ENCODE assay signal across 11 cellular contexts in genomic region chr15:74193305-74193718, GRCh38. TPM values are rescaled to one million over a fixed set of nuclear protein-coding genes. Genes with fewer than 3 reads are reported as not detected.
DNase-seq lines count a peak whose midpoint lies in the region; ATAC-seq, FAIRE-seq and TF ChIP-seq lines count a peak whose summit lies in the region.
"Had no signal": no experiment of that assay in that cellular context is flagged by ENCODE, and none has a peak within 500 bp of the region (broad histone marks: within the 10 kb centered on the region; RNA-seq: fewer than 3 reads in every experiment).

No MANE protein-coding gene starts in this region.

- H2AFZ ChIP-seq in GM23248 (no peak overlapping the region), endothelial cell of umbilical vein (ENCODE audit: low read depth, low read length) (no peak overlapping the region)

- 1 to 3% methylated on average over 4 of the region's 4 CpGs for WGBS in GM23248 (ENCODE audit: low coverage in 1 of 2, low lambda C conversion rate in 2 of 2, missing lambda C conversion rate in 2 of 2), 2 experiments
- WGBS in right lobe of liver (ENCODE audit: insufficient coverage, low coverage, low lambda C conversion rate, missing lambda C conversion rate), result 56% methylated on average over 2 of the region's 4 CpGs

- FAIRE-seq in endothelial cell of umbilical vein (lab: Jason Lieb, UNC), result no peak

- TF ChIP-seq CTCF in Panc1 (IDR thresholded peaks at IDR 0.05), result no peak
- TF ChIP-seq CTCF in endothelial cell of umbilical vein (IDR thresholded peaks at IDR 0.05; ENCODE audit: extremely low read depth in 1 of 2, insufficient read depth in 1 of 2, low read depth in 1 of 2, low read length in 2 of 2), result no peak
- no peak for TF ChIP-seq CTCF in GM13977 (IDR thresholded peaks at IDR 0.05; ENCODE audit: extremely low read depth, insufficient read depth, missing control alignments)
- TF ChIP-seq CTCF in right lobe of liver (IDR thresholded peaks at IDR 0.05), result no peak

- H3K27ac ChIP-seq in GM23248 (peak overlapping the region; percentile 76), Panc1 (ENCODE audit: low read length) (no peak overlapping the region), endothelial cell of umbilical vein (ENCODE audit: insufficient read depth, low read depth, low read length) (no peak overlapping the region), right lobe of liver (no peak overlapping the region)

- H3K79me2 ChIP-seq in GM23248 (ENCODE audit: insufficient read depth), result no peaks in the 10 kb centered on the region
- H3K79me2 ChIP-seq in endothelial cell of umbilical vein (ENCODE audit: control insufficient read depth, insufficient read depth, low read length), result no peaks in the 10 kb centered on the region

- H3K4me1 ChIP-seq in GM23248 (ENCODE audit: insufficient read depth), result peaks cover 34% of the 10 kb centered on the region
- H3K4me1 ChIP-seq in Panc1 (ENCODE audit: control insufficient read depth, insufficient read depth, low read length), result peaks cover 2% of the 10 kb centered on the region; the same call in 1 of the 2 replicates
- H3K4me1 ChIP-seq in endothelial cell of umbilical vein (ENCODE audit: control insufficient read depth, extremely low read depth, insufficient read depth, low read length), result no peaks in the 10 kb centered on the region
- H3K4me1 ChIP-seq in right lobe of liver, result no peaks in the 10 kb centered on the region

- no peak overlapping the region for H3K4me3 ChIP-seq in GM23248
- no peak overlapping the region for H3K4me3 ChIP-seq in Panc1 (ENCODE audit: low read depth in 2 of 2, low read length in 2 of 2)
- H3K4me3 ChIP-seq in endothelial cell of umbilical vein (replicated peaks in 1 of 3; ENCODE audit: insufficient read depth in 1 of 3, low read depth in 1 of 3, low read length in 3 of 3), result no peak overlapping the region
- H3K4me3 ChIP-seq in right lobe of liver, result no peak overlapping the region

- BruUV-seq in Panc1 (replicated peaks; lab: Mats Ljungman, UMichigan), result no TSS peak
- BruUV-seq in endothelial cell of umbilical vein (replicated peaks; lab: Mats Ljungman, UMichigan), result no TSS peak

- no peak for TF ChIP-seq POLR2A in endothelial cell of umbilical vein (IDR thresholded peaks at IDR 0.05; ENCODE audit: low read depth, low read length)
- no peak for TF ChIP-seq POLR2A in right lobe of liver (IDR thresholded peaks at IDR 0.05)

- H3K9ac ChIP-seq in GM23248, result peak overlapping the region; percentile 49; the same call in 1 of the 2 replicates
- H3K9ac ChIP-seq in endothelial cell of umbilical vein (replicated peaks; ENCODE audit: extremely low read depth, insufficient read depth, low read length), result no peak overlapping the region

- ATAC-seq in Panc1, result peak; percentile 74
- ATAC-seq in HG02852 (IDR thresholded peaks at IDR 0.05; ENCODE audit: unreplicated experiment), result no peak
- no peak for ATAC-seq in right lobe of liver
- ATAC-seq: naive thymus-derived CD8-positive, alpha-beta T cell had no signal

- no peak overlapping the region for H3K4me2 ChIP-seq in GM23248 (ENCODE audit: unreplicated experiment)
- H3K4me2 ChIP-seq in endothelial cell of umbilical vein (ENCODE audit: insufficient read depth, low read length), result no peak overlapping the region

- in situ Hi-C loops in GM23248 (cut with MboI), result no loop called here
- in situ Hi-C loops in Panc1 (cut with HindIII; ENCODE audit: low pct_unique_long_range_greater_than_20kb, low sequenced_read_pairs), result no loop called here
- in situ Hi-C loops in GM13977 (cut with MboI; ENCODE audit: low pct_unique_long_range_greater_than_20kb, low sequenced_read_pairs, unreplicated experiment), result no loop called here

- intact Hi-C loops in Panc1 (cut with micrococcal nuclease; ENCODE audit: unreplicated experiment) (no loop called here), endothelial cell of umbilical vein (cut with micrococcal nuclease) (no loop called here), right lobe of liver (cut with DNase I) (no loop called here)

- H3K9me3 ChIP-seq in GM23248 (ENCODE audit: low read depth), result no peaks in the 10 kb centered on the region
- H3K9me3 ChIP-seq in Panc1 (ENCODE audit: control insufficient read depth, insufficient read depth, low read depth, low read length), result no peaks in the 10 kb centered on the region
- no peaks in the 10 kb centered on the region for H3K9me3 ChIP-seq in endothelial cell of umbilical vein (replicated peaks; ENCODE audit: control insufficient read depth, insufficient read depth, low read length)
- no peaks in the 10 kb centered on the region for H3K9me3 ChIP-seq in right lobe of liver

- no peaks in the 10 kb centered on the region for H3K27me3 ChIP-seq in GM23248 (replicated peaks; ENCODE audit: insufficient read depth)
- H3K27me3 ChIP-seq in Panc1 (ENCODE audit: control insufficient read depth, insufficient read depth, low read length), result no peaks in the 10 kb centered on the region
- no peaks in the 10 kb centered on the region for H3K27me3 ChIP-seq in endothelial cell of umbilical vein (ENCODE audit: control insufficient read depth in 2 of 2, insufficient read depth in 2 of 2, low read length in 2 of 2)
- H3K27me3 ChIP-seq in right lobe of liver, result no peaks in the 10 kb centered on the region

- no peaks in the 10 kb centered on the region for H4K20me1 ChIP-seq in GM23248 (ENCODE audit: insufficient read depth)
- no peaks in the 10 kb centered on the region for H4K20me1 ChIP-seq in endothelial cell of umbilical vein (replicated peaks; ENCODE audit: control insufficient read depth, extremely low read depth, insufficient read depth, low read length)

- POLR2A ChIA-PET in Panc1 (lab: Charles Lee) (no interaction called here), endothelial cell of umbilical vein (lab: Charles Lee) (no interaction called here)

- CTCF ChIA-PET in Panc1 (lab: Charles Lee) (no interaction called here), endothelial cell of umbilical vein (lab: Charles Lee) (no interaction called here)

- peak; percentile 98 for DNase-seq in GM23248
- no peak for DNase-seq in Panc1 (ENCODE audit: low read depth, low spot score)
- DNase-seq in endothelial cell of umbilical vein (ENCODE audit: low read depth, low spot score), result no peak
- DNase-seq in renal cortical epithelial cell (ENCODE audit: low read depth), result peak; percentile 98
- DNase-seq in NCI-H345 (lab: John Stamatoyannopoulos, UW), result no peak
- DNase-seq in GM13977 (ENCODE audit: low spot score), result no peak
- no peak for DNase-seq in right lobe of liver
- DNase-seq: activated CD4-positive, alpha-beta T cell treated with anti-CD3 and anti-CD28 coated beads, Interleukin-2, amount 50 U/mL, for 4 hours; naive thymus-derived CD8-positive, alpha-beta T cell; stimulated activated CD4-positive, alpha-beta T cell treated with anti-CD3 and anti-CD28 coated beads, Interleukin-2, amount 100 ng/mL, for 24 hours had no signal

- dilution Hi-C loops in endothelial cell of umbilical vein (cut with MboI; ENCODE audit: extremely low pct_ligation_motif_present, low sequenced_read_pairs), result no loop called here

- no peaks in the 10 kb centered on the region for H3K36me3 ChIP-seq in GM23248 (ENCODE audit: low read depth)
- no peaks in the 10 kb centered on the region for H3K36me3 ChIP-seq in Panc1 (ENCODE audit: control insufficient read depth, insufficient read depth, low read length)
- H3K36me3 ChIP-seq in endothelial cell of umbilical vein (ENCODE audit: control insufficient read depth in 2 of 2, extremely low read depth in 1 of 2, insufficient read depth in 2 of 2, low read length in 2 of 2), result no peaks in the 10 kb centered on the region
- H3K36me3 ChIP-seq in right lobe of liver, result no peaks in the 10 kb centered on the region

- no peaks in the 10 kb centered on the region for H3K9me2 ChIP-seq in GM23248 (ENCODE audit: insufficient read depth)

- H3F3A ChIP-seq in GM23248 (ENCODE audit: insufficient read depth), result peaks cover 37% of the 10 kb centered on the region

- no peaks in the 10 kb centered on the region for H3K9me1 ChIP-seq in endothelial cell of umbilical vein (replicated peaks; ENCODE audit: control insufficient read depth, extremely low read depth, insufficient read depth, low read length)

RNA-seq across cellular contexts. Expression of gene STRA6, which starts 9.3 kb away (rescaled TPM):
- not detected in 2 replicates for total RNA-seq in GM23248 (2014; rRNA removed; shearing (Covaris generic))
- polyA plus RNA-seq in GM23248 (2016; fragmentation: Nextera tagmentation; extraction: Ambion mirVana), result 0.22 TPM in 1 of 2 replicates, not detected in the other
- total RNA-seq in Panc1 (2021; ENCODE audit: unreplicated experiment), result 1.1 TPM
- 0.73 TPM for polyA plus RNA-seq in Panc1 (2012; ENCODE audit: insufficient read length)
- not detected in 2 replicates for total RNA-seq in endothelial cell of umbilical vein
- polyA plus RNA-seq in endothelial cell of umbilical vein, result not detected in 2 replicates
- polyA plus RNA-seq in endothelial cell of umbilical vein (2011; cell fraction: cytosol; rRNA removed), result not detected in 2 replicates
- polyA plus RNA-seq in endothelial cell of umbilical vein (2011; cell fraction: nucleus; rRNA removed), result not detected in 2 replicates
- polyA plus RNA-seq in endothelial cell of umbilical vein (2012), result not detected in 2 replicates
- polyA minus RNA-seq in endothelial cell of umbilical vein, result 0.21 TPM in 1 of 2 replicates, not detected in the other
- polyA minus RNA-seq in endothelial cell of umbilical vein (2011; cell fraction: cytosol; rRNA and poly(A)+ RNA removed), result 0.82 TPM
- not detected in 2 replicates for polyA minus RNA-seq in endothelial cell of umbilical vein (2011; cell fraction: nucleus; rRNA and poly(A)+ RNA removed)
- total RNA-seq in renal cortical epithelial cell, result 0.45 and 0.69 TPM in 2 replicates
- under 1 TPM in 1 of 6 experiments, not detected in 5; 0.12 TPM for total RNA-seq in right lobe of liver
- total RNA-seq: naive thymus-derived CD8-positive, alpha-beta T cell had no signal
- polyA plus RNA-seq: naive thymus-derived CD8-positive, alpha-beta T cell had no signal

RNA-seq across cellular contexts. Expression of gene ISLR, which starts 19.8 kb away (rescaled TPM):
- 110 and 127 TPM in 2 replicates for total RNA-seq in GM23248 (2014; rRNA removed; shearing (Covaris generic))
- polyA plus RNA-seq in GM23248 (2016; fragmentation: Nextera tagmentation; extraction: Ambion mirVana) (124 and 125 TPM in 2 replicates), endothelial cell of umbilical vein (not detected in 2 replicates)
- total RNA-seq in Panc1 (2021; ENCODE audit: unreplicated experiment) (0.28 TPM), endothelial cell of umbilical vein (not detected in 2 replicates), renal cortical epithelial cell (0.30 TPM in 1 of 2 replicates, not detected in the other), right lobe of liver (1 to 10 TPM; 1.5 to 9.9 (median 2.6) TPM)
- polyA plus RNA-seq in Panc1 (2012; ENCODE audit: insufficient read length), result 0.10 TPM
- polyA plus RNA-seq in endothelial cell of umbilical vein (2011; cell fraction: cytosol; rRNA removed), result not detected in 2 replicates
- not detected in 2 replicates for polyA plus RNA-seq in endothelial cell of umbilical vein (2011; cell fraction: nucleus; rRNA removed)
- not detected in 2 replicates for polyA plus RNA-seq in endothelial cell of umbilical vein (2012)
- not detected in 2 replicates for polyA minus RNA-seq in endothelial cell of umbilical vein
- not detected for polyA minus RNA-seq in endothelial cell of umbilical vein (2011; cell fraction: cytosol; rRNA and poly(A)+ RNA removed)
- polyA minus RNA-seq in endothelial cell of umbilical vein (2011; cell fraction: nucleus; rRNA and poly(A)+ RNA removed), result not detected in 2 replicates
- total RNA-seq: naive thymus-derived CD8-positive, alpha-beta T cell had no signal
- polyA plus RNA-seq: naive thymus-derived CD8-positive, alpha-beta T cell had no signal

RNA-seq across cellular contexts. Expression of gene CCDC33, which starts 42.8 kb away (rescaled TPM):
- total RNA-seq in GM23248 (2014; rRNA removed; shearing (Covaris generic)), result not detected in 2 replicates
- not detected in 2 replicates for polyA plus RNA-seq in GM23248 (2016; fragmentation: Nextera tagmentation; extraction: Ambion mirVana)
- not detected for total RNA-seq in Panc1 (2021; ENCODE audit: unreplicated experiment)
- not detected for polyA plus RNA-seq in Panc1 (2012; ENCODE audit: insufficient read length)
- total RNA-seq in endothelial cell of umbilical vein, result not detected in 2 replicates
- polyA plus RNA-seq in endothelial cell of umbilical vein, result not detected in 2 replicates
- polyA plus RNA-seq in endothelial cell of umbilical vein (2011; cell fraction: cytosol; rRNA removed), result not detected in 2 replicates
- polyA plus RNA-seq in endothelial cell of umbilical vein (2011; cell fraction: nucleus; rRNA removed), result not detected in 2 replicates
- not detected in 2 replicates for polyA plus RNA-seq in endothelial cell of umbilical vein (2012)
- polyA minus RNA-seq in endothelial cell of umbilical vein, result not detected in 2 replicates
- polyA minus RNA-seq in endothelial cell of umbilical vein (2011; cell fraction: cytosol; rRNA and poly(A)+ RNA removed), result not detected
- polyA minus RNA-seq in endothelial cell of umbilical vein (2011; cell fraction: nucleus; rRNA and poly(A)+ RNA removed), result not detected in 2 replicates
- not detected in 2 replicates for total RNA-seq in renal cortical epithelial cell
- not detected for total RNA-seq in right lobe of liver
- total RNA-seq: naive thymus-derived CD8-positive, alpha-beta T cell had no signal
- polyA plus RNA-seq: naive thymus-derived CD8-positive, alpha-beta T cell had no signal

Comparison
In these comparisons a context has a peak if more than half of its experiments do, and no peak if none do; other contexts are left out.
1. DNase-seq: peak in GM23248 (single experiment) and renal cortical epithelial cell (single experiment); none in Panc1 (single experiment), endothelial cell of umbilical vein (single experiment), NCI-H345 (single experiment), GM13977 (single experiment) and right lobe of liver (0 of 3).
2. RNA of gene ISLR, which starts 19.8 kb away (total RNA-seq): 110 to 127 TPM in GM23248; 1.5 to 9.9 TPM in right lobe of liver, 0.30 TPM in renal cortical epithelial cell, 0.28 TPM in Panc1 (single experiment) and not detected in endothelial cell of umbilical vein; every median in the first group is over 10 times any median in the second.